In the genomic region with DNA sequence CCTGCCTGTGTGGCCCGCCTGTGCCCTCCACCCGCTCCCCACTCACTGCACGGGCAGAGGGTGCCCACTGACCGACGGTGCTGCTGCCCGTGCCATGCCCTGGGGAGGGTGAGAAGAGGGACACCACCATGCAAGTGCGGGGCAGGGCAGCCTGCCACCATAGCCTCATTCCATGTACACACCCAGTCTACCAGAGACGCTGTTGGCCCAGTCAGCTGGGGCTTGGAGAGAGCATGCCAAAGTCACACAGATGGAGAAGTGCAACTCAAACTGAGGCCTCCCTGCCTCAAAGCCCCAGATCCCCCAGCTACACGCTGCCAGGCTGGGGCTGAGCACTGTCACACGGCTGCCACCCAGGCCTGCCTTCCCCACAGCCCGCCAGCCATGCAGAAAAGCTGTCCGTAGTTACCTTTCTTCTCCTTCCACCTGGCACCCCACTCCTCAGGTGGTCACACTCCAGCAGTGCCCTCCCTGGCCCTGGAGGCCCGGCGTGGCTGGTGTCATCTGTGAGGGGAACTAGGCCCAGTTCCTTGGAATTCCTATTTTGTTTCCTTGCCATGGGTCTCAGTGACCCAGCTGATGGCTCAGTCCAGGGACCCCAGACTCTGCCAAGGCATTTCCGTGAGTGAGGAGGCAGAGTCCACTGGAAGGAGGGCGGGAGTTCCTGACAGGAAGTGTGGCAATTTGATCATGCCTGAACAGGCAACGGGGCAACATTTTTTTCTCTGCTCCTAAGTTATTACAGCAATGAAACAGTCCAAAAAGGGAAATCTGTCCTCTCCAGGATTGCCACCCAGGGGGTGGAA, we compare ENCODE assay signal across 12 cellular contexts. TPM values are rescaled to one million over a fixed set of nuclear protein-coding genes. Genes with fewer than 3 reads are reported as not detected.
DNase-seq lines count a peak whose midpoint lies in the region; ATAC-seq and TF ChIP-seq lines count a peak whose summit lies in the region.
"Had no signal": no experiment of that assay in that cellular context is flagged by ENCODE, and none has a peak within 500 bp of the region (broad histone marks: within the 10 kb centered on the region; RNA-seq: fewer than 3 reads in every experiment).

A gene (minus strand): TSS at position 627 of the 806 bp plus-strand sequence. CDS start 68 bp downstream, at position 559.

- TF ChIP-seq POLR2A in adrenal gland (IDR thresholded peaks at IDR 0.05), result no peak

- no peak for ATAC-seq in HG02970 (IDR thresholded peaks at IDR 0.05; ENCODE audit: low FRiP score, unreplicated experiment)
- ATAC-seq in GM21526 (IDR thresholded peaks at IDR 0.05; ENCODE audit: low FRiP score, unreplicated experiment), result no peak
- ATAC-seq: activated naive CD4-positive, alpha-beta T cell treated with anti-CD3 and anti-CD28 coated beads, Interleukin-2, amount 50 U/mL, for 72 hours; T-helper 17 cell had no signal

- H3K27ac Mint-ChIP-seq in Caco-2 (ENCODE audit: unreplicated experiment), result peak within 1 kb of the TSS; percentile 92

- H3K9me3 Mint-ChIP-seq in Caco-2 (ENCODE audit: unreplicated experiment), result no peaks in the 10 kb centered on the region
- H3K9me3 Mint-ChIP-seq: activated naive CD4-positive, alpha-beta T cell treated with anti-CD3 and anti-CD28 coated beads, Interleukin-2, amount 50 U/mL, for 72 hours had no signal

- H3K27me3 ChIP-seq in Caco-2 (replicated peaks; ENCODE audit: control insufficient read depth, insufficient read depth, low read length) (no peaks in the 10 kb centered on the region), adrenal gland (no peaks in the 10 kb centered on the region), hepatocyte (no peaks in the 10 kb centered on the region), skeletal muscle satellite cell (ENCODE audit: control insufficient read depth, insufficient read depth, low read length) (peaks cover 14% of the 10 kb centered on the region)

- H3K4me3 ChIP-seq in Caco-2 (ENCODE audit: low read depth, low read length) (peak within 1 kb of the TSS; percentile 15; the same call in 1 of the 2 replicates), adrenal gland (no peak within 1 kb of the TSS), hepatocyte (no peak within 1 kb of the TSS), skeletal muscle satellite cell (ENCODE audit: low read length) (peak within 1 kb of the TSS; percentile 53)

- H3K9ac ChIP-seq in skeletal muscle satellite cell (ENCODE audit: low read depth, low read length), result peak within 1 kb of the TSS; percentile 48

- no peaks in the 10 kb centered on the region; the same call in 1 of the 2 replicates for H3K36me3 ChIP-seq in Caco-2 (ENCODE audit: control insufficient read depth, insufficient read depth, low read length)
- H3K36me3 ChIP-seq in adrenal gland (replicated peaks in 1 of 2), result no peaks in the 10 kb centered on the region
- no peaks in the 10 kb centered on the region for H3K36me3 ChIP-seq in hepatocyte (replicated peaks; ENCODE audit: insufficient read depth, low read depth)
- H3K36me3 ChIP-seq in skeletal muscle satellite cell (ENCODE audit: insufficient read depth, low read length), result no peaks in the 10 kb centered on the region

- H3K4me3 Mint-ChIP-seq in Caco-2 (ENCODE audit: unreplicated experiment), result no peak within 1 kb of the TSS
- H3K4me3 Mint-ChIP-seq: T-helper 17 cell had no signal

- peaks cover 54% of the 10 kb centered on the region for H3K4me1 Mint-ChIP-seq in Caco-2 (ENCODE audit: low read depth, unreplicated experiment)

- H2AFZ ChIP-seq in hepatocyte, result no peak within 1 kb of the TSS

- H3K36me3 Mint-ChIP-seq in Caco-2 (ENCODE audit: insufficient read depth, unreplicated experiment), result peaks cover 26% of the 10 kb centered on the region

- DNase-seq in Caco-2, result no peak
- peak in 5 of 7 donors; percentile 39 to 71 (median 44) for DNase-seq in adrenal gland
- no peak for DNase-seq in hepatocyte (ENCODE audit: low spot score)
- no peak for DNase-seq in NCI-H2029 (lab: John Stamatoyannopoulos, UW)
- DNase-seq in NCI-H1436 (lab: John Stamatoyannopoulos, UW), result no peak
- DNase-seq: hippocampal formation, NCI-H1930, T-helper 17 cell had no signal

- no peaks in the 10 kb centered on the region for H3K9me2 ChIP-seq in hepatocyte (replicated peaks; ENCODE audit: insufficient read depth)

- H3K4me1 ChIP-seq in Caco-2 (peaks cover 72% of the 10 kb centered on the region), adrenal gland (replicated peaks in 1 of 2) (peaks cover 12 to 17% of the 10 kb centered on the region in 2 donors), hepatocyte (ENCODE audit: insufficient read depth) (peaks cover 4% of the 10 kb centered on the region), skeletal muscle satellite cell (ENCODE audit: control insufficient read depth, insufficient read depth, low read length) (peaks cover 22% of the 10 kb centered on the region)

- TF ChIP-seq CTCF in Caco-2 (IDR thresholded peaks at IDR 0.05; ENCODE audit: insufficient read depth in 1 of 2, low read depth in 1 of 2, low read length in 1 of 2, severe bottlenecking in 1 of 2, unreplicated experiment in 1 of 2) (no peak), adrenal gland (IDR thresholded peaks at IDR 0.05) (no peak), hepatocyte (IDR thresholded peaks at IDR 0.05; ENCODE audit: poor library complexity) (no peak)

- no peaks in the 10 kb centered on the region for H3K79me2 ChIP-seq in hepatocyte

- POLR2A ChIA-PET in Caco-2 (lab: Charles Lee), result no interaction called here

- H3K4me2 ChIP-seq in hepatocyte (peak within 1 kb of the TSS; percentile 44), skeletal muscle satellite cell (ENCODE audit: low read length) (peak within 1 kb of the TSS; percentile 74)

- peak within 1 kb of the TSS; percentile 4 to 95 (median 63) for H3K27ac ChIP-seq in adrenal gland
- no peak within 1 kb of the TSS for H3K27ac ChIP-seq in hepatocyte

- 55 to 75% (median 71%) methylated on average over 12 to 17 of the region's 17 CpGs for WGBS in adrenal gland, 4 donors
- WGBS in hepatocyte (ENCODE audit: low lambda C conversion rate, missing lambda C conversion rate), result 79% methylated on average over 17 of the region's 17 CpGs

- H3K9me3 ChIP-seq in Caco-2 (peaks cover 4% of the 10 kb centered on the region; the same call in 1 of the 2 replicates), adrenal gland (replicated peaks in 1 of 3) (no peaks in the 10 kb centered on the region), hepatocyte (ENCODE audit: low read depth) (no peaks in the 10 kb centered on the region), skeletal muscle satellite cell (replicated peaks; ENCODE audit: low read length) (no peaks in the 10 kb centered on the region)

- no TSS peak for BruUV-seq in Caco-2 (replicated peaks; lab: Mats Ljungman, UMichigan)

- CTCF ChIA-PET in Caco-2 (lab: Charles Lee), result no interaction called here

- no peaks in the 10 kb centered on the region for H3K27me3 Mint-ChIP-seq in Caco-2 (ENCODE audit: insufficient read depth, unreplicated experiment)

- H4K20me1 ChIP-seq in hepatocyte (ENCODE audit: insufficient read depth, poor library complexity, severe bottlenecking), result no peaks in the 10 kb centered on the region

- intact Hi-C loops in Caco-2 (cut with micrococcal nuclease; ENCODE audit: unreplicated experiment) (no loop called here), adrenal gland (cut with DNase I) (loop anchor here (5.0 kb wide), 2 partner anchors 41 to 46 kb away; no protein-coding TSS in a partner anchor)

RNA-seq across cellular contexts. Expression of the gene that starts here (rescaled TPM):
- total RNA-seq in Caco-2 (2022) (17.5 and 21.0 TPM in 2 replicates), adrenal gland (10 to 100 TPM in 5 of 8 donors, 1 to 10 TPM in 3; 6.7 to 16.6 (median 12.8) TPM), hepatocyte (2.7 and 6.2 TPM in 2 replicates)
- polyA plus RNA-seq in adrenal gland (1 to 10 TPM; 1.8 to 7.8 (median 2.1) TPM), hepatocyte (7.1 and 7.8 TPM in 2 replicates)
- total RNA-seq in skeletal muscle satellite cell (2012; rRNA removed), result 1.5 and 1.8 TPM in 2 replicates

Comparison
In these comparisons a context has a peak if more than half of its experiments do, and no peak if none do; other contexts are left out.
1. DNase-seq: peak in adrenal gland (5 of 7); none in Caco-2 (0 of 2), hepatocyte (single experiment), NCI-H2029 (single experiment) and NCI-H1436 (single experiment).
2. H3K4me3 ChIP-seq: peak in Caco-2 (single experiment) and skeletal muscle satellite cell (single experiment); none in adrenal gland (0 of 4) and hepatocyte (single experiment).